In the genomic region with DNA sequence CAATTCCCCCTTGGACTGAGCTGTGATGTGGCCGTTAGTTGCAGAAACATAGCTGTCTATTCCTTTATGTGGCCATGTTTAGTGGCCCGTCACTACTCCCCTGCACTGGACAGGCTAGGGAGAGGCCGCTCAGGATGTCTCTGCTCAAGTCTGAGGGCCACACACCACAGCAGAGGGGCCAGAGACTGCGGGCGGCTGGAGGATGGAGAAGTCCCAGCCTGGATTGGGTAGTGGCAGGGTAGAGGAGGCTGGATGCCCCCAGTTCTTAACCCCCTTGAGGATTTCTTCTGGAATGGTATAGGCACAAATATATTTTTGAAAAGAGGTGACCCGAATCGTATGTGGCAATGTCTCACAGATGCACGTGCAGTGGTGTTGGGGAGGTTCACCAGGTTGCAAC, we compare ENCODE assay signal across 20 cellular contexts.
DNase-seq lines count a peak whose midpoint lies in the region; ATAC-seq, FAIRE-seq and TF ChIP-seq lines count a peak whose summit lies in the region.
"Had no signal": no experiment of that assay in that cellular context is flagged by ENCODE, and none has a peak within 500 bp of the region (broad histone marks: within the 10 kb centered on the region; RNA-seq: fewer than 3 reads in every experiment).

No MANE protein-coding gene starts in this region.

- H3K36me3 ChIP-seq in BLaER1 (no peaks in the 10 kb centered on the region), DND-41 (ENCODE audit: insufficient read depth, low read length) (no peaks in the 10 kb centered on the region), H1 (ENCODE audit: control insufficient read depth in 2 of 4, insufficient read depth in 4 of 4, low read length in 3 of 4) (no peaks in the 10 kb centered on the region), osteoblast (ENCODE audit: insufficient read depth, low read length) (no peaks in the 10 kb centered on the region)

- intact Hi-C loops in activated CD4-positive, alpha-beta T cell treated with anti-CD3 and anti-CD28 coated beads, Interleukin-2, amount 10 ng/mL, durations not matched to agents 24 days and 14 days (cut with micrococcal nuclease), result no loop called here
- intact Hi-C loops in posterior vena cava (cut with DNase I), result no loop called here

- H2BK15ac ChIP-seq in H1 (ENCODE audit: low read length), result no peak overlapping the region

- H3K36me3 Mint-ChIP-seq in activated CD4-positive, alpha-beta T cell treated with anti-CD3 and anti-CD28 coated beads, Interleukin-2, amount 10 ng/mL, durations not matched to agents 24 days and 14 days (ENCODE audit: low read depth), result no peaks in the 10 kb centered on the region
- H3K36me3 Mint-ChIP-seq: CD8-positive, alpha-beta T cell had no signal

- H3K79me2 ChIP-seq in DND-41 (ENCODE audit: insufficient read depth, low read length) (no peaks in the 10 kb centered on the region), H1 (ENCODE audit: control insufficient read depth in 1 of 2, insufficient read depth in 2 of 2, low read length in 2 of 2) (no peaks in the 10 kb centered on the region), osteoblast (ENCODE audit: insufficient read depth, low read length) (no peaks in the 10 kb centered on the region)

- H3K27me3 ChIP-seq in BLaER1 (no peaks in the 10 kb centered on the region), DND-41 (ENCODE audit: insufficient read depth, low read length, poor library complexity) (no peaks in the 10 kb centered on the region), H1 (replicated peaks in 1 of 4; ENCODE audit: control insufficient read depth in 3 of 4, extremely low read depth in 1 of 4, insufficient read depth in 3 of 4, low read length in 3 of 4) (no peaks in the 10 kb centered on the region; a peak in 1 of 7 replicates), osteoblast (ENCODE audit: insufficient read depth, low read length) (no peaks in the 10 kb centered on the region)

- no peak overlapping the region for H3K4ac ChIP-seq in H1 (replicated peaks; ENCODE audit: insufficient read length, low read depth, low read length)

- H4K5ac ChIP-seq in H1 (ENCODE audit: insufficient read length, low read depth, low read length), result no peak overlapping the region

- CTCF ChIA-PET in H1 (lab: Charles Lee; ENCODE audit: partially characterized antibody), result interaction anchor here (1.2 kb wide), 1 partner anchor 9 kb away, joined by 4 read pairs; no protein-coding TSS in a partner anchor

- peaks cover 30% of the 10 kb centered on the region for H3K4me1 ChIP-seq in BLaER1
- H3K4me1 ChIP-seq in DND-41 (ENCODE audit: insufficient read depth, low read length), result peaks cover 21% of the 10 kb centered on the region
- H3K4me1 ChIP-seq in H1 (replicated peaks in 1 of 4; ENCODE audit: control insufficient read depth in 3 of 4, insufficient read depth in 4 of 4, low read length in 3 of 4), result peaks cover 0 to 11% (median 6%) of the 10 kb centered on the region in 4 experiments; a peak in 3 of 7 replicates
- no peaks in the 10 kb centered on the region for H3K4me1 ChIP-seq in osteoblast (ENCODE audit: insufficient read depth, low read length)

- no peaks in the 10 kb centered on the region for H3K9me3 ChIP-seq in BLaER1
- no peaks in the 10 kb centered on the region for H3K9me3 ChIP-seq in DND-41 (ENCODE audit: insufficient read depth, low read length, severe bottlenecking)
- no peaks in the 10 kb centered on the region for H3K9me3 ChIP-seq in H1 (ENCODE audit: insufficient read depth in 2 of 2, low read depth in 1 of 2, low read length in 1 of 2)
- H3K9me3 ChIP-seq in osteoblast (ENCODE audit: low read depth, low read length), result peaks cover 2% of the 10 kb centered on the region

- H3K23ac ChIP-seq in H1 (ENCODE audit: insufficient read length), result no peak overlapping the region

- H3K27me3 Mint-ChIP-seq in activated CD4-positive, alpha-beta T cell treated with anti-CD3 and anti-CD28 coated beads, Interleukin-2, amount 10 ng/mL, durations not matched to agents 24 days and 14 days, result no peaks in the 10 kb centered on the region

- POLR2A ChIA-PET in H1 (lab: Charles Lee; ENCODE audit: partially characterized antibody), result interaction anchor here (0.6 kb wide), 1 partner anchor 152 kb away, joined by 3 read pairs; no protein-coding TSS in a partner anchor

- H4K91ac ChIP-seq in H1 (replicated peaks; ENCODE audit: insufficient read length, low read length), result no peak overlapping the region

- no peak for TF ChIP-seq POLR2A in H1 (IDR thresholded peaks at IDR 0.05; ENCODE audit: control extremely low read depth in 1 of 2, low read depth in 2 of 2, low read length in 2 of 2)

- H2BK12ac ChIP-seq in H1 (ENCODE audit: low read depth, low read length), result no peak overlapping the region

- no peaks in the 10 kb centered on the region for H3K4me1 Mint-ChIP-seq in activated CD4-positive, alpha-beta T cell treated with anti-CD3 and anti-CD28 coated beads, Interleukin-2, amount 10 ng/mL, durations not matched to agents 24 days and 14 days
- H3K4me1 Mint-ChIP-seq: B cell had no signal

- H4K20me1 ChIP-seq in BLaER1, result no peaks in the 10 kb centered on the region
- H4K20me1 ChIP-seq in DND-41 (ENCODE audit: insufficient read depth, low read length), result no peaks in the 10 kb centered on the region
- no peaks in the 10 kb centered on the region for H4K20me1 ChIP-seq in H1 (replicated peaks in 1 of 2; ENCODE audit: control insufficient read depth in 1 of 2, insufficient read depth in 2 of 2, low read length in 2 of 2)
- H4K20me1 ChIP-seq in osteoblast (ENCODE audit: insufficient read depth, low read length), result no peaks in the 10 kb centered on the region

- TF ChIP-seq EP300 in H1 (IDR thresholded peaks at IDR 0.05; ENCODE audit: borderline replicate concordance in 1 of 2, low read depth in 2 of 2, low read length in 2 of 2), result no peak

- H3K18ac ChIP-seq in H1 (ENCODE audit: extremely low read depth, low read length), result no peak overlapping the region

- H4K8ac ChIP-seq in H1 (ENCODE audit: extremely low read depth, insufficient read depth, low read length), result no peak overlapping the region

- H3K79me1 ChIP-seq in H1 (ENCODE audit: low read depth, low read length), result no peaks in the 10 kb centered on the region

- H3K23me2 ChIP-seq in H1 (ENCODE audit: low read depth, low read length), result no peaks in the 10 kb centered on the region

- no peak overlapping the region for H3K9ac ChIP-seq in BLaER1
- no peak overlapping the region for H3K9ac ChIP-seq in DND-41 (ENCODE audit: low read depth, low read length)
- H3K9ac ChIP-seq in H1 (replicated peaks in 1 of 4; ENCODE audit: extremely low read depth in 1 of 4, low read depth in 3 of 4, low read length in 3 of 4), result no peak overlapping the region

- peak overlapping the region; percentile 38 for H3K4me2 ChIP-seq in BLaER1
- no peak overlapping the region for H3K4me2 ChIP-seq in DND-41 (ENCODE audit: insufficient read depth, low read length)
- H3K4me2 ChIP-seq in H1 (ENCODE audit: insufficient read depth in 1 of 2, low read depth in 2 of 2, low read length in 2 of 2), result no peak overlapping the region
- H3K4me2 ChIP-seq in osteoblast (ENCODE audit: insufficient read depth, low read length), result no peak overlapping the region
- H3K4me2 ChIP-seq: GM23338 had no signal

- H3K9me3 Mint-ChIP-seq in activated CD4-positive, alpha-beta T cell treated with anti-CD3 and anti-CD28 coated beads, Interleukin-2, amount 10 ng/mL, durations not matched to agents 24 days and 14 days, result no peaks in the 10 kb centered on the region
- H3K9me3 Mint-ChIP-seq: CD8-positive, alpha-beta T cell; GM23338 had no signal

- 0 out of 2 replicates have a peak overlapping the region, but pooled peaks have one; percentile 39 for H2BK5ac ChIP-seq in H1 (ENCODE audit: low read depth, low read length)

- peak overlapping the region; percentile 11; the same call in 1 of the 2 replicates for H2BK20ac ChIP-seq in H1 (ENCODE audit: low read length)

- H3K4me3 ChIP-seq in BLaER1 (no peak overlapping the region), DND-41 (ENCODE audit: low read depth in 1 of 2, low read length in 2 of 2) (no peak overlapping the region), H1 (ENCODE audit: extremely low read depth in 1 of 4, insufficient read depth in 2 of 4, low read depth in 3 of 4, low read length in 4 of 4) (no peak overlapping the region), osteoblast (ENCODE audit: insufficient read depth, low read length) (no peak overlapping the region)
- H3K4me3 ChIP-seq: GM23338 had no signal

- no peak overlapping the region for H2AFZ ChIP-seq in DND-41 (ENCODE audit: low read depth, low read length)
- no peak overlapping the region for H2AFZ ChIP-seq in H1 (ENCODE audit: low read length)
- no peak overlapping the region for H2AFZ ChIP-seq in osteoblast (ENCODE audit: low read length)

- H2BK120ac ChIP-seq in H1 (replicated peaks; ENCODE audit: low read depth, low read length), result no peak overlapping the region

- no peak overlapping the region for H2AK5ac ChIP-seq in H1 (ENCODE audit: low read depth, low read length)

- ATAC-seq in DND-41 (ENCODE audit: insufficient read depth, low read depth) (no peak), HG02852 (IDR thresholded peaks at IDR 0.05; ENCODE audit: unreplicated experiment) (no peak), GM18861 (IDR thresholded peaks at IDR 0.05; ENCODE audit: unreplicated experiment) (no peak)
- ATAC-seq: CD8-positive, alpha-beta T cell had no signal

- no peak overlapping the region for H3K56ac ChIP-seq in H1 (replicated peaks; ENCODE audit: insufficient read length, low read depth, low read length)

- no peak overlapping the region for H3K4me3 Mint-ChIP-seq in activated CD4-positive, alpha-beta T cell treated with anti-CD3 and anti-CD28 coated beads, Interleukin-2, amount 10 ng/mL, durations not matched to agents 24 days and 14 days
- H3K4me3 Mint-ChIP-seq: B cell; CD8-positive, alpha-beta T cell; GM23338; HFFc6 had no signal

- H3K27ac Mint-ChIP-seq in activated CD4-positive, alpha-beta T cell treated with anti-CD3 and anti-CD28 coated beads, Interleukin-2, amount 10 ng/mL, durations not matched to agents 24 days and 14 days, result no peak overlapping the region
- H3K27ac Mint-ChIP-seq: B cell; CD8-positive, alpha-beta T cell; GM23338; HFFc6 had no signal

- no peak overlapping the region for H3K14ac ChIP-seq in H1 (ENCODE audit: insufficient read length)

- no peak for TF ChIP-seq CTCF in DND-41 (IDR thresholded peaks at IDR 0.05; ENCODE audit: borderline replicate concordance, extremely low read depth, low read length, poor library complexity, severe bottlenecking)
- TF ChIP-seq CTCF in H1 (IDR thresholded peaks at IDR 0.05; ENCODE audit: control extremely low read depth in 1 of 3, insufficient read depth in 1 of 3, low read depth in 1 of 3, low read length in 3 of 3), result no peak
- TF ChIP-seq CTCF in osteoblast (IDR thresholded peaks at IDR 0.05; ENCODE audit: extremely low read depth, low read depth, low read length), result no peak

- no peak for FAIRE-seq in H1 (lab: Jason Lieb, UNC)
- FAIRE-seq: D721Med had no signal

- TF ChIP-seq RAD21 in H1 (IDR thresholded peaks at IDR 0.05 in 1 of 2, conservative IDR thresholded peaks at IDR 0.05 in 1 of 2; ENCODE audit: low read depth in 2 of 2, low read length in 2 of 2), result no peak

- DNase-seq in DND-41, result no peak
- DNase-seq in H1 (ENCODE audit: low read depth in 1 of 2, low spot score in 2 of 2), result peak in 1 of 2 experiments; percentile 37
- DNase-seq in osteoblast (ENCODE audit: insufficient read length, low spot score, missing footprints), result peak; percentile 62
- no peak for DNase-seq in activated CD4-positive, alpha-beta T cell treated with anti-CD3 and anti-CD28 coated beads, Interleukin-2, amount 10 ng/mL, durations not matched to agents 24 days and 14 days
- no peak for DNase-seq in posterior vena cava (ENCODE audit: low spot score)
- DNase-seq: GF-D8, HFFc6, KG1, NCI-H1048, NCI-H146, NCI-H226, NCI-H526, RPMI8226 had no signal

- no peak overlapping the region for H3K27ac ChIP-seq in BLaER1
- peak overlapping the region; percentile 57; the same call in 1 of the 2 replicates for H3K27ac ChIP-seq in DND-41 (ENCODE audit: low read length)
- H3K27ac ChIP-seq in H1 (ENCODE audit: low read depth, low read length), result no peak overlapping the region
- no peak overlapping the region for H3K27ac ChIP-seq in osteoblast (ENCODE audit: low read depth, low read length)

- 90% methylated on average over 8 of the region's 8 CpGs; no CpG with 5 or more reads in 1 of the 2 experiments for WGBS in H1 (ENCODE audit: extremely low coverage in 1 of 2, insufficient coverage in 1 of 2, insufficient read length in 1 of 2, insufficient replicate concordance in 2 of 2, low coverage in 1 of 2, low lambda C conversion rate in 2 of 2, missing lambda C conversion rate in 1 of 2), 2 experiments
